Comparison of ENCODE assay signal across 8 cellular contexts in genomic region chr14:24013654-24014514, GRCh38. TPM values are rescaled to one million over a fixed set of nuclear protein-coding genes. Genes with fewer than 3 reads are reported as not detected.
DNase-seq lines count a peak whose midpoint lies in the region; ATAC-seq and TF ChIP-seq lines count a peak whose summit lies in the region.

No MANE protein-coding gene starts in this region.

- H3K4me1 ChIP-seq in Caco-2 (no peaks in the 10 kb centered on the region), HCT116 (ENCODE audit: control insufficient read depth in 1 of 2, insufficient read depth in 2 of 2, low read length in 2 of 2) (peaks cover 0 to 4% of the 10 kb centered on the region in 2 experiments; a peak in 1 of 4 replicates)

- H3K4me3 ChIP-seq in Caco-2 (ENCODE audit: low read depth, low read length) (no peak overlapping the region), HCT116 (replicated peaks in 1 of 2; ENCODE audit: low read depth in 1 of 2, low read length in 2 of 2) (no peak overlapping the region)

- no peak for TF ChIP-seq POLR2A in HCT116 (IDR thresholded peaks at IDR 0.05; ENCODE audit: borderline replicate concordance, extremely low read depth, insufficient read depth, insufficient read length)

- no peak overlapping the region for H3K27ac Mint-ChIP-seq in Caco-2 (ENCODE audit: unreplicated experiment)
- no peak overlapping the region for H3K27ac Mint-ChIP-seq in immature natural killer cell

- no peak overlapping the region for H3K9ac ChIP-seq in HCT116 (ENCODE audit: low read length)

- BruUV-seq in Caco-2 (replicated peaks; lab: Mats Ljungman, UMichigan) (no TSS peak), HCT116 (replicated peaks; lab: Mats Ljungman, UMichigan) (no TSS peak)

- RAD21 ChIA-PET in HCT116 (lab: Charles Lee; ENCODE audit: low non-redundant PET in 1 of 2, low total read pairs in 2 of 2, uncharacterized antibody in 2 of 2, unreplicated experiment in 2 of 2) = no interaction called here

- H3K9me3 ChIP-seq in Caco-2 = no peaks in the 10 kb centered on the region
- H3K9me3 ChIP-seq in HCT116 (ENCODE audit: control insufficient read depth in 1 of 2, insufficient read depth in 1 of 2, low read depth in 1 of 2, low read length in 2 of 2) = no peaks in the 10 kb centered on the region

- intact Hi-C loops in Caco-2 (cut with micrococcal nuclease; ENCODE audit: unreplicated experiment) = loop anchor here (1.0 to 2.0 kb wide), 6 partner anchors 22 to 147 kb away; partner anchors contain the start of gene IRF9
- intact Hi-C loops in HCT116 (cut with micrococcal nuclease) = loop anchor here (1.0 to 10.0 kb wide), 5 partner anchors 45 to 423 kb away; partner anchors contain the start of genes DHRS1, DHRS4 and NOP9

- no peaks in the 10 kb centered on the region for H3K36me3 ChIP-seq in Caco-2 (ENCODE audit: control insufficient read depth, insufficient read depth, low read length)
- H3K36me3 ChIP-seq in HCT116 (ENCODE audit: control insufficient read depth in 1 of 2, insufficient read depth in 2 of 2, low read length in 2 of 2) = no peaks in the 10 kb centered on the region

- H3K27ac ChIP-seq in HCT116 (ENCODE audit: low read depth, low read length) = no peak overlapping the region

- no peaks in the 10 kb centered on the region for H3K79me2 ChIP-seq in HCT116 (ENCODE audit: insufficient read depth, low read length)

- H3K27me3 Mint-ChIP-seq in Caco-2 (ENCODE audit: insufficient read depth, unreplicated experiment) (peaks cover 5% of the 10 kb centered on the region), immature natural killer cell (ENCODE audit: low read depth in 3 of 3) (peaks cover 0 to 8% (median 3%) of the 10 kb centered on the region in 3 donors)

- H3K36me3 Mint-ChIP-seq in Caco-2 (ENCODE audit: insufficient read depth, unreplicated experiment) = no peaks in the 10 kb centered on the region
- H3K36me3 Mint-ChIP-seq in immature natural killer cell = no peaks in the 10 kb centered on the region

- H3K9me3 Mint-ChIP-seq in Caco-2 (ENCODE audit: unreplicated experiment) (peaks cover 10% of the 10 kb centered on the region), immature natural killer cell (no peaks in the 10 kb centered on the region)

- H3K27me3 ChIP-seq in Caco-2 (replicated peaks; ENCODE audit: control insufficient read depth, insufficient read depth, low read length) (no peaks in the 10 kb centered on the region), HCT116 (ENCODE audit: insufficient read depth, low read length) (no peaks in the 10 kb centered on the region)

- TF ChIP-seq CTCF in Caco-2 (IDR thresholded peaks at IDR 0.05; ENCODE audit: insufficient read depth in 1 of 2, low read depth in 1 of 2, low read length in 1 of 2, severe bottlenecking in 1 of 2, unreplicated experiment in 1 of 2) (peak; percentile 66 to 83), HCT116 (IDR thresholded peaks at IDR 0.05 in 2 of 3, conservative IDR thresholded peaks at IDR 0.05 in 1 of 3; ENCODE audit: borderline replicate concordance in 1 of 3, insufficient read depth in 1 of 3, low read depth in 2 of 3, low read length in 2 of 3) (peak; percentile 86 to 90 (median 87))

- H3K4me2 ChIP-seq in HCT116 (ENCODE audit: low read length) = no peak overlapping the region; the same call in 1 of the 2 replicates

- peak; percentile 52 to 77 for DNase-seq in Caco-2
- DNase-seq in HCT116 (ENCODE audit: low read depth, low spot score) = peak; percentile 78
- peak; percentile 77 for DNase-seq in NCI-H2029 (lab: John Stamatoyannopoulos, UW)
- peak in 3 of 5 experiments; percentile 26 to 74 (median 36) for DNase-seq in T-helper 2 cell
- peak; percentile 49 for DNase-seq in brain pericyte (ENCODE audit: low read depth, low spot score)
- peak; percentile 52 to 76 (median 71) for DNase-seq in immature natural killer cell
- peak; percentile 45 to 50 for DNase-seq in stimulated activated CD4-positive, alpha-beta T cell treated with anti-CD3 and anti-CD28 coated beads, Interleukin-2, amount 100 ng/mL, for 48 hours

- H4K20me1 ChIP-seq in HCT116 (ENCODE audit: insufficient read depth) = no peaks in the 10 kb centered on the region

- CTCF ChIA-PET in Caco-2 (lab: Charles Lee) (no interaction called here), HCT116 (lab: Charles Lee) (interaction anchor here (1.1 kb wide), 1 partner anchor 284 kb away, joined by 3 read pairs; no protein-coding TSS in a partner anchor)

- no peaks in the 10 kb centered on the region for H3K9me2 ChIP-seq in HCT116 (ENCODE audit: insufficient read depth)

- ATAC-seq in HCT116 (peak; percentile 99), GM21723 (IDR thresholded peaks at IDR 0.05; ENCODE audit: unreplicated experiment) (no peak)

- no peak overlapping the region for H3K4me3 Mint-ChIP-seq in Caco-2 (ENCODE audit: unreplicated experiment)
- H3K4me3 Mint-ChIP-seq in immature natural killer cell = no peak overlapping the region

- peak overlapping the region; percentile 17 for H2AFZ ChIP-seq in HCT116 (ENCODE audit: low read depth, low read length, poor library complexity, severe bottlenecking)

- peak; percentile 95 for TF ChIP-seq RAD21 in HCT116 (IDR thresholded peaks at IDR 0.05; ENCODE audit: low read depth)

- H3K4me1 Mint-ChIP-seq in Caco-2 (ENCODE audit: low read depth, unreplicated experiment) = no peaks in the 10 kb centered on the region
- H3K4me1 Mint-ChIP-seq in immature natural killer cell = peaks cover 3 to 6% of the 10 kb centered on the region in 2 donors

- POLR2A ChIA-PET in Caco-2 (lab: Charles Lee) = no interaction called here
- POLR2A ChIA-PET in HCT116 (lab: Charles Lee) = no interaction called here

TF ChIP-seq in HCT116, 20 proteins besides CTCF, POLR2A, EP300 and RAD21:
- TF ChIP-seq ZNF274 (IDR thresholded peaks at IDR 0.05; ENCODE audit: low read depth, low read length) = no peak
- no peak for TF ChIP-seq POLR2AphosphoS5 (IDR thresholded peaks at IDR 0.05; ENCODE audit: low read depth, low read length)
- no peak for TF ChIP-seq FOSL1 (IDR thresholded peaks at IDR 0.05; ENCODE audit: low read depth)
- TF ChIP-seq TCF7L2 (IDR thresholded peaks at IDR 0.05; ENCODE audit: borderline replicate concordance, extremely low read depth, insufficient read depth, insufficient read length) = no peak
- no peak for TF ChIP-seq JUND (IDR thresholded peaks at IDR 0.05)
- TF ChIP-seq SRF (IDR thresholded peaks at IDR 0.05; ENCODE audit: low read depth) = no peak

RNA-seq across cellular contexts. Expression of gene DHRS4L2, which starts 25.2 kb away (rescaled TPM):
- total RNA-seq in Caco-2 (2022) (7.2 and 7.8 TPM in 2 replicates), HCT116 (2021; ENCODE audit: unreplicated experiment) (18.6 TPM)
- polyA plus RNA-seq in HCT116 (2012) = 16.5 and 23.1 TPM in 2 replicates
- 10 to 100 TPM; 14.7 to 22.1 (median 15.8) TPM for polyA plus RNA-seq in immature natural killer cell

RNA-seq across cellular contexts. Expression of gene CARMIL3, which starts 37.9 kb away (rescaled TPM):
- total RNA-seq in Caco-2 (2022) (0.88 and 1.00 TPM in 2 replicates), HCT116 (2021; ENCODE audit: unreplicated experiment) (0.71 TPM)
- polyA plus RNA-seq in HCT116 (2012) = 0.36 and 0.45 TPM in 2 replicates
- polyA plus RNA-seq in immature natural killer cell = under 1 TPM; 0.09 to 0.82 (median 0.32) TPM

RNA-seq across cellular contexts. Expression of gene CPNE6, which starts 57.5 kb away (rescaled TPM):
- total RNA-seq in Caco-2 (2022) (not detected in 2 replicates), HCT116 (2021; ENCODE audit: unreplicated experiment) (not detected)
- polyA plus RNA-seq in HCT116 (2012) = not detected in 2 replicates
- polyA plus RNA-seq in immature natural killer cell = not detected
